Comparison of ENCODE assay signal across 18 cellular contexts in the genomic region with DNA sequence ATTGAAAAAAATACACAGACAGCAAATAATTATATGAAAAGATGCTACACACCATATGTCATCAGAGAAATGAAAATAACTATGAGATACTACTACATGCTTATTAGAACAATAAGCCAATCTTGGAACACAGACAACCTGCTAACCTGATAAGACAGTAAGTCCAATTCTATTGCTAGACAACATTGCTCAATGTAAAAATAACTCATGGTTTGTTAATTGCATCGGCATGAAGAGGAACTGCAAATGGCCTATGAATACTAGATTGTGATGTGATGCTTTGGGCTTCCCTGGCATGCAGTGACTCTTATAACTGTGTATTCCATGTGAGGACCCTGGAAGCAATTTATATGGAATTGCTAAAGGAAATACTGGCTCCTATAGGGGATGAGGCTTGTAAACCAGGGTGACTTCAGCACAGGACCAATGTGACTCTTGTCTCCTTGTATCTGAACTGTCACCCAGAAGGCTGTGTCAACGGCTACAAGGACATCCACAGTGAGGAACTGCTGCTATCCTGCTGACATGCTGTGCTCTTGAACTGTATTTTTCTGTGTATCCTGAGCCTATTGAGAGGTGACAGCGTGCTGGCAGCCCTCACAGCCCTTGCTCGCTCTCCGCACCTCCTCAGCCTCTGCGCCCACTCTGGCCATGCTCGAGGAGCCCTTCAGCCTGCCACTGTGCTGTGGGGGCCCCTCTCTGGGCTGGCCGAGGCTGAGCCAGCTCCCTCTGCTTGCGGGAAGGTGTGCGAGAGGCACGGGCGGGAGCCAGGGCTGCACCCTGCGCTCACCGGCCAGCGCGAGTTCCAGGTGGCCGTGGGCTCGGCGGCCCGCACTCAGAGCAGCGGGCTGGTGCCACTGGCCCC.
A peak's percentile ranks its signal among the peaks of the same experiment; 100 is the strongest.
DNase-seq lines count a peak whose midpoint lies in the region; ATAC-seq, FAIRE-seq and TF ChIP-seq lines count a peak whose summit lies in the region.
"Had no signal": no experiment of that assay in that cellular context is flagged by ENCODE, and none has a peak within 500 bp of the region (broad histone marks: within the 10 kb centered on the region; RNA-seq: fewer than 3 reads in every experiment).

No MANE protein-coding gene starts in this region.

- in situ Hi-C loops in K562 (cut with MboI), result no loop called here

- peak; percentile 11 for FAIRE-seq in K562 (lab: Jason Lieb, UNC)
- FAIRE-seq: A204.1, GM12891, HepG2, HTR-8/SVneo had no signal

- TF ChIP-seq EP300 in K562 (IDR thresholded peaks at IDR 0.05; ENCODE audit: low read length), result no peak

- no peak overlapping the region for H3K4me2 ChIP-seq in K562 (ENCODE audit: insufficient read depth, low read length)
- H3K4me2 ChIP-seq: GM23338 had no signal

- H3K27me3 ChIP-seq in right atrium auricular region (no peaks in the 10 kb centered on the region), K562 (ENCODE audit: control insufficient read depth in 2 of 2, insufficient read depth in 2 of 2, low read length in 2 of 2) (no peaks in the 10 kb centered on the region), upper lobe of right lung (no peaks in the 10 kb centered on the region)

- H2AFZ ChIP-seq in K562 (ENCODE audit: low read depth, low read length), result no peak overlapping the region
- H2AFZ ChIP-seq: GM23338 had no signal

- no peak overlapping the region for H3K9ac ChIP-seq in K562 (ENCODE audit: insufficient read depth in 1 of 2, low read depth in 2 of 2, low read length in 2 of 2)

- TF ChIP-seq POLR2A in K562 (conservative IDR thresholded peaks at IDR 0.05), result no peak

- ATAC-seq in Right ventricle myocardium superior (ENCODE audit: poor library complexity) (peak; percentile 74), K562 (no peak), left ventricle myocardium superior (peak; percentile 84), upper lobe of right lung (peak; percentile 25), left colon (no peak), HG02623 (IDR thresholded peaks at IDR 0.05; ENCODE audit: unreplicated experiment) (no peak)
- ATAC-seq: GM23338, HepG2 had no signal

- H3K4me1 ChIP-seq in right atrium auricular region (no peaks in the 10 kb centered on the region), K562 (replicated peaks in 1 of 2; ENCODE audit: control insufficient read depth in 2 of 2, insufficient read depth in 2 of 2, low read length in 2 of 2) (no peaks in the 10 kb centered on the region), upper lobe of right lung (no peaks in the 10 kb centered on the region)

- CTCF ChIA-PET in K562 (lab: Yijun Ruan, JAX; ENCODE audit: low intra/inter-chr PET ratio), result no interaction called here

- no peaks in the 10 kb centered on the region for H4K20me1 ChIP-seq in K562 (replicated peaks; ENCODE audit: control insufficient read depth, insufficient read depth, low read length)

- H3K9me3 ChIP-seq in right atrium auricular region (no peaks in the 10 kb centered on the region), K562 (replicated peaks; ENCODE audit: control insufficient read depth, insufficient read depth, low read depth, low read length) (no peaks in the 10 kb centered on the region), upper lobe of right lung (no peaks in the 10 kb centered on the region)

- intact Hi-C loops in Right ventricle myocardium superior (cut with DNase I) (no loop called here), K562 (cut with micrococcal nuclease) (no loop called here), left ventricle myocardium superior (cut with micrococcal nuclease) (no loop called here), upper lobe of right lung (cut with DNase I) (no loop called here), left colon (cut with DNase I, micrococcal nuclease) (no loop called here)

- no peak for TF ChIP-seq RAD21 in K562 (CRISPR knock-in tag; conservative IDR thresholded peaks at IDR 0.05 in 1 of 2, IDR thresholded peaks at IDR 0.05 in 1 of 2)

- POLR2A ChIA-PET in K562 (lab: Yijun Ruan, JAX), result no interaction called here

- H3K36me3 ChIP-seq in right atrium auricular region (no peaks in the 10 kb centered on the region), K562 (ENCODE audit: control insufficient read depth, insufficient read depth, low read length) (no peaks in the 10 kb centered on the region), upper lobe of right lung (no peaks in the 10 kb centered on the region)

- no peaks in the 10 kb centered on the region for H3K79me2 ChIP-seq in K562 (ENCODE audit: control insufficient read depth, insufficient read depth, low read length)

- 2% methylated on average over 20 of the region's 21 CpGs for WGBS in K562 (ENCODE audit: insufficient coverage, low coverage, missing lambda C conversion rate)

- no TSS peak for BruUV-seq in K562 (replicated peaks; lab: Mats Ljungman, UMichigan)

- TF ChIP-seq CTCF in right atrium auricular region (IDR thresholded peaks at IDR 0.05) (no peak), K562 (IDR thresholded peaks at IDR 0.05 in 2 of 3, conservative IDR thresholded peaks at IDR 0.05 in 1 of 3; ENCODE audit: insufficient read depth in 2 of 3, low read depth in 1 of 3, low read length in 3 of 3) (no peak), upper lobe of right lung (IDR thresholded peaks at IDR 0.05) (no peak)

- H3K27ac ChIP-seq in right atrium auricular region (peak overlapping the region in 1 of 2 donors; percentile 75), K562 (ENCODE audit: extremely low read depth, low read depth, low read length) (no peak overlapping the region), upper lobe of right lung (no peak overlapping the region)

- H3K4me3 ChIP-seq in right atrium auricular region, result no peak overlapping the region
- H3K4me3 ChIP-seq in K562, result no peak overlapping the region
- no peak overlapping the region for H3K4me3 ChIP-seq in upper lobe of right lung
- H3K4me3 ChIP-seq: GM23338 had no signal

- DNase-seq in Right ventricle myocardium superior (no peak), right atrium auricular region (ENCODE audit: low spot score) (no peak), K562 (ENCODE audit: extremely low read depth in 1 of 4, low spot score in 3 of 4) (no peak), left ventricle myocardium superior (no peak), upper lobe of right lung (no peak), left colon (no peak), putamen (ENCODE audit: low spot score) (no peak)
- DNase-seq: C1 segment of cervical spinal cord; Calu3; CD4-positive, alpha-beta T cell; DMS 273 treated with DMSO at 0.1 percent for 48 hours; H7 had no signal

- H3K9me1 ChIP-seq in K562 (ENCODE audit: control insufficient read depth, insufficient read depth, low read length), result no peaks in the 10 kb centered on the region

TF ChIP-seq in K562, 482 proteins besides CTCF, POLR2A, EP300 and RAD21 (continues in another document):
- TF ChIP-seq ZBTB26 (CRISPR knock-in tag; IDR thresholded peaks at IDR 0.05), result no peak
- TF ChIP-seq, protein P1, sequence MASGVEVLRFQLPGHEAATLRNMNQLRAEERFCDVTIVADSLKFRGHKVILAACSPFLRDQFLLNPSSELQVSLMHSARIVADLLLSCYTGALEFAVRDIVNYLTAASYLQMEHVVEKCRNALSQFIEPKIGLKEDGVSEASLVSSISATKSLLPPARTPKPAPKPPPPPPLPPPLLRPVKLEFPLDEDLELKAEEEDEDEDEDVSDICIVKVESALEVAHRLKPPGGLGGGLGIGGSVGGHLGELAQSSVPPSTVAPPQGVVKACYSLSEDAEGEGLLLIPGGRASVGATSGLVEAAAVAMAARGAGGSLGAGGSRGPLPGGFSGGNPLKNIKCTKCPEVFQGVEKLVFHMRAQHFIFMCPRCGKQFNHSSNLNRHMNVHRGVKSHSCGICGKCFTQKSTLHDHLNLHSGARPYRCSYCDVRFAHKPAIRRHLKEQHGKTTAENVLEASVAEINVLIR (CRISPR knock-in tag; IDR thresholded peaks at IDR 0.05), result no peak
- TF ChIP-seq ELF4 (CRISPR knock-in tag; IDR thresholded peaks at IDR 0.05), result no peak
- no peak for TF ChIP-seq ZNF408 (CRISPR knock-in tag; IDR thresholded peaks at IDR 0.05; ENCODE audit: low read depth)
- TF ChIP-seq FUS (optimal IDR thresholded peaks at IDR 0.05; ENCODE audit: low read depth, low read length), result no peak
- TF ChIP-seq PTRF (tag; IDR thresholded peaks at IDR 0.05), result no peak
- TF ChIP-seq MTF1 (CRISPR knock-in tag; IDR thresholded peaks at IDR 0.05; ENCODE audit: borderline replicate concordance), result no peak
- no peak for TF ChIP-seq ZNF589 (CRISPR knock-in tag; IDR thresholded peaks at IDR 0.05; ENCODE audit: low read depth)
- TF ChIP-seq, protein P2, sequence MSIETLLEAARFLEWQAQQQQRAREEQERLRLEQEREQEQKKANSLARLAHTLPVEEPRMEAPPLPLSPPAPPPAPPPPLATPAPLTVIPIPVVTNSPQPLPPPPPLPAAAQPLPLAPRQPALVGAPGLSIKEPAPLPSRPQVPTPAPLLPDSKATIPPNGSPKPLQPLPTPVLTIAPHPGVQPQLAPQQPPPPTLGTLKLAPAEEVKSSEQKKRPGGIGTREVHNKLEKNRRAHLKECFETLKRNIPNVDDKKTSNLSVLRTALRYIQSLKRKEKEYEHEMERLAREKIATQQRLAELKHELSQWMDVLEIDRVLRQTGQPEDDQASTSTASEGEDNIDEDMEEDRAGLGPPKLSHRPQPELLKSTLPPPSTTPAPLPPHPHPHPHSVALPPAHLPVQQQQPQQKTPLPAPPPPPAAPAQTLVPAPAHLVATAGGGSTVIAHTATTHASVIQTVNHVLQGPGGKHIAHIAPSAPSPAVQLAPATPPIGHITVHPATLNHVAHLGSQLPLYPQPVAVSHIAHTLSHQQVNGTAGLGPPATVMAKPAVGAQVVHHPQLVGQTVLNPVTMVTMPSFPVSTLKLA (conservative IDR thresholded peaks at IDR 0.05), result no peak

Comparison
In these comparisons a context has a peak if more than half of its experiments do, and no peak if none do; other contexts are left out.
1. ATAC-seq: peak in Right ventricle myocardium superior (single experiment), left ventricle myocardium superior (single experiment) and upper lobe of right lung (single experiment); none in K562 (single experiment), left colon (single experiment) and HG02623 (single experiment).